ENCODE assay signal across 9 cellular contexts in the genomic region with DNA sequence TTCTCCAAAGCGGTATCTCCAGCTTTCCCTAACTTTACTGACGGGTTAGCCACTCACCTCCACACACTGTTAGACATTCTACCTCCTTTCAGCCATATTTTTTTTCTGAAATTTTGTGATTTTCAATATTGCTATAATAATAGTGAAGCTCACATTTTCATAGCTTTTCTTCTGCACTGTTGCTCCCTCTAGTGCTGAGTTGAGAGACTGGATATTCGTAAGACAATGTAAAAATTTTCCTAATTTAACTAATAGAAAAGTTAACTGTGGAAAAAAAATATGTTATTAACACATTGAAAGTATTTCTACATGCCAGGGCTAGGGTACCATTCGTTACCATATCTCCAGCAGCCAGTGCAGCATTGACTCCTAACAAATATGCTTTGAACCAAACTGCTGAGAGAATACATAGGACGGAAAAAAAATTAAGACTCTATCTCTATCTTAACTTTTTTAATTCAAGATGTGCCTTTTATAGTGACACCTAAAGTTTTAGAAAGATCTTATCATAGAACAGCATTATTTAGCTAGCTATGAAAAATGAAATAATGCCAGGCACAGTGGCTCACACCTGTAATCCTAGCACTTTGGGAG. TPM values are rescaled to one million over a fixed set of nuclear protein-coding genes. Genes with fewer than 3 reads are reported as not detected.
DNase-seq lines count a peak whose midpoint lies in the region; ATAC-seq and TF ChIP-seq lines count a peak whose summit lies in the region.
"Had no signal": no experiment of that assay in that cellular context is flagged by ENCODE, and none has a peak within 500 bp of the region (broad histone marks: within the 10 kb centered on the region; RNA-seq: fewer than 3 reads in every experiment).

No MANE protein-coding gene starts in this region.

- H3K9me3 ChIP-seq in PC-9 (ENCODE audit: insufficient read depth, low read depth) (no peaks in the 10 kb centered on the region), testis (no peaks in the 10 kb centered on the region)
- H3K9me3 ChIP-seq: SJCRH30 had no signal

- no peaks in the 10 kb centered on the region for H3K36me3 ChIP-seq in PC-9 (ENCODE audit: low read depth)
- no peaks in the 10 kb centered on the region for H3K36me3 ChIP-seq in testis (ENCODE audit: low read depth, missing control alignments)
- H3K36me3 ChIP-seq: SJCRH30 had no signal

- no peaks in the 10 kb centered on the region for H3F3A ChIP-seq in PC-9 (ENCODE audit: insufficient read depth, low read depth)

- TF ChIP-seq CTCF in PC-9 (conservative IDR thresholded peaks at IDR 0.05): peak; percentile 68
- TF ChIP-seq CTCF in testis (IDR thresholded peaks at IDR 0.05): peak in 2 of 3 experiments; percentile 41

- H3K9me2 ChIP-seq in PC-9 (ENCODE audit: insufficient read depth): no peaks in the 10 kb centered on the region

- no peaks in the 10 kb centered on the region for H3K79me2 ChIP-seq in PC-9 (ENCODE audit: low read depth)

- no peaks in the 10 kb centered on the region for H4K20me1 ChIP-seq in PC-9 (ENCODE audit: insufficient read depth)

- H3K4me3 ChIP-seq in PC-9 (no peak overlapping the region), testis (no peak overlapping the region)
- H3K4me3 ChIP-seq: SJCRH30 had no signal

- 59 to 60% methylated on average over 5 of the region's 5 CpGs for WGBS in testis, 2 donors

- peak; percentile 39 to 59 for DNase-seq in NCI-H446 (lab: John Stamatoyannopoulos, UW)
- no peak for DNase-seq in NCI-H446 treated with DMSO at 0.1 percent for 48 hours (lab: John Stamatoyannopoulos, UW)
- no peak for DNase-seq in PC-9
- DNase-seq in fibroblast of the conjunctiva (ENCODE audit: low read depth): peak; percentile 41
- DNase-seq in testis: no peak
- DNase-seq in effector CD4-positive, alpha-beta T cell: no peak

- H3K27ac ChIP-seq in PC-9: no peak overlapping the region
- no peak overlapping the region for H3K27ac ChIP-seq in testis
- H3K27ac ChIP-seq: SJCRH30 had no signal

- ATAC-seq in HG02763 (IDR thresholded peaks at IDR 0.05; ENCODE audit: unreplicated experiment): no peak
- no peak for ATAC-seq in HG03432 (IDR thresholded peaks at IDR 0.05; ENCODE audit: unreplicated experiment)

- TF ChIP-seq POLR2A in testis (IDR thresholded peaks at IDR 0.05): no peak

- H3K27me3 ChIP-seq in PC-9 (ENCODE audit: insufficient read depth, low read depth): no peaks in the 10 kb centered on the region
- no peaks in the 10 kb centered on the region for H3K27me3 ChIP-seq in testis
- H3K27me3 ChIP-seq: SJCRH30 had no signal

- POLR2A ChIA-PET in PC-9 (lab: Charles Lee; ENCODE audit: unreplicated experiment): interaction anchor here (0.6 to 0.7 kb wide), 2 partner anchors 75 to 292 kb away, joined by 7 to 10 read pairs; no protein-coding TSS in a partner anchor

- H3K4me1 ChIP-seq in PC-9 (replicated peaks; ENCODE audit: insufficient read depth) (no peaks in the 10 kb centered on the region), testis (no peaks in the 10 kb centered on the region)
- H3K4me1 ChIP-seq: SJCRH30 had no signal

- H2AFZ ChIP-seq in PC-9: no peak overlapping the region

- CTCF ChIA-PET in PC-9 (lab: Charles Lee): interaction anchor here (0.9 to 1.0 kb wide), 2 partner anchors 29 to 292 kb away, joined by 4 to 23 read pairs; no protein-coding TSS in a partner anchor

- BruUV-seq in PC-9 (replicated peaks; lab: Mats Ljungman, UMichigan): no TSS peak

- no peak overlapping the region for H3K4me2 ChIP-seq in PC-9

- intact Hi-C loops in PC-9 (cut with micrococcal nuclease; ENCODE audit: unreplicated experiment) (loop anchor here (5.0 kb wide), 1 partner anchor 293 kb away; no protein-coding TSS in a partner anchor), testis (cut with DNase I; ENCODE audit: low total_unique reads) (loop anchor here (10.0 kb wide), 1 partner anchor 295 kb away; no protein-coding TSS in a partner anchor)

RNA-seq across cellular contexts. Expression of gene ABCC9, which starts 48.7 kb away (rescaled TPM):
- total RNA-seq in PC-9 (2021) (0.07 and 0.08 TPM in 2 replicates), testis (1 to 10 TPM; 2.3 to 2.7 TPM)
- polyA plus RNA-seq in testis (ENCODE audit: insufficient read depth, low read depth, low replicate concordance): 2.1 TPM

RNA-seq across cellular contexts. Expression of gene CMAS, which starts 56.1 kb away (rescaled TPM):
- total RNA-seq in PC-9 (2021): 79.1 and 93.2 TPM in 2 replicates
- 100 to 1,000 TPM; 119 to 130 TPM for total RNA-seq in testis
- 131 TPM for polyA plus RNA-seq in testis (ENCODE audit: insufficient read depth, low read depth, low replicate concordance)

Comparison
In these comparisons a context has a peak if more than half of its experiments do, and no peak if none do; other contexts are left out.
1. DNase-seq: peak in NCI-H446 (2 of 2) and fibroblast of the conjunctiva (single experiment); none in NCI-H446 treated with DMSO at 0.1 percent for 48 hours (single experiment), PC-9 (0 of 2), testis (single experiment) and effector CD4-positive, alpha-beta T cell (single experiment).